In genomic region chr6:111524252-111524651, GRCh38 we compare ENCODE assay signal across 15 cellular contexts.
"Had no signal": no experiment of that assay in that cellular context is flagged by ENCODE, and none has a peak within 500 bp of the region (broad histone marks: within the 10 kb centered on the region; RNA-seq: fewer than 3 reads in every experiment).

No MANE protein-coding gene starts in this region.

- ATAC-seq: left lobe of liver, T-helper 17 cell, upper lobe of right lung had no signal

- H3K27me3 ChIP-seq: ascending aorta, esophagus squamous epithelium, neural progenitor cell, suprapubic skin, upper lobe of right lung had no signal

- H3K4me1 ChIP-seq: ascending aorta had no signal

- H3K9ac ChIP-seq: neural progenitor cell had no signal

- H3K4me2 ChIP-seq: neural progenitor cell had no signal

- H3K4me3 ChIP-seq: ascending aorta, esophagus squamous epithelium, neural progenitor cell, suprapubic skin, upper lobe of right lung had no signal

- H3K36me3 ChIP-seq: ascending aorta, esophagus squamous epithelium, neural progenitor cell, suprapubic skin, upper lobe of right lung had no signal

- H3K27ac ChIP-seq: ascending aorta, neural progenitor cell, suprapubic skin, upper lobe of right lung had no signal

- H2AFZ ChIP-seq: neural progenitor cell had no signal

- H3K9me3 ChIP-seq: ascending aorta, esophagus squamous epithelium, suprapubic skin, upper lobe of right lung had no signal

- DNase-seq: activated CD4-positive, CD25-positive, alpha-beta regulatory T cell; activated CD8-positive, alpha-beta memory T cell treated with anti-CD3 and anti-CD28 coated beads, Interleukin-2, amount 10 ng/mL, durations not matched to agents 7 days and 5 days; activated gamma-delta T cell treated with Interleukin-2 at 50 U/mL for 16 hours; activated T-cell treated with anti-CD3 and anti-CD28 coated beads, Interleukin-2, amount 50 U/mL, for 48 hours; esophagus squamous epithelium; foreskin fibroblast; mammary epithelial cell; right cardiac atrium; stimulated activated naive CD4-positive, alpha-beta T cell; T-helper 17 cell; upper lobe of right lung had no signal
